Comparison of ENCODE assay signal across 8 cellular contexts in the genomic region with DNA sequence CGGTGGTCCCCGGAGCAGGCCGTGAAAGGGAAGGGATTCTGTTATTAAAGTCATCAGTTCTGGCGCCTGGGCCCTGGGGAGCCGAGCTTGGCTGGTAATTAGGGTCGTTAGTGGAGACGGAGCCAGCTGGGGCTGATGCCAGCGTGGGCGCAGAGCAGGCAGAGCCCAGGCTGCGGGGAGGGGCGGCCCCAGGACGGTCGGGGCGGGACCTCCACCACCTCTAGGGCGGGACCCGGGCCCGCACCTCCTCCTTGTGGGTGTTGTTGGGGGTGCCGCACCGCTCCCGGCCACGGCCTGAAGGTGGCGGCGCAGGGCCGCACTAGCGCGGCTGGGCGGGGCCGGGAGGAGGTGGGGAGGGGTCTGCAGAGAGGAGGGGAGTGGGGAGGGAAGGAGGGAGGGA.
DNase-seq lines count a peak whose midpoint lies in the region; ATAC-seq, FAIRE-seq and TF ChIP-seq lines count a peak whose summit lies in the region.

No MANE protein-coding gene starts in this region.

- BruUV-seq in PC-3 (replicated peaks; lab: Mats Ljungman, UMichigan), result no TSS peak

- no peaks in the 10 kb centered on the region for H3K79me2 ChIP-seq in PC-3 (ENCODE audit: low read length)

- ATAC-seq in HG02571 (IDR thresholded peaks at IDR 0.05; ENCODE audit: unreplicated experiment), result peak; percentile 62
- peak; percentile 48 for ATAC-seq in PC-3
- ATAC-seq in pancreas, result peak in 3 of 4 donors; percentile 71 to 83 (median 81)

- H3K27me3 ChIP-seq in PC-3 (ENCODE audit: low read length), result no peaks in the 10 kb centered on the region
- no peaks in the 10 kb centered on the region for H3K27me3 ChIP-seq in pancreas

- peaks cover 41% of the 10 kb centered on the region for H3K4me1 ChIP-seq in PC-3 (ENCODE audit: insufficient read depth, low read length)
- H3K4me1 ChIP-seq in pancreas, result no peaks in the 10 kb centered on the region

- intact Hi-C loops in PC-3 (cut with micrococcal nuclease) (loop anchor here (5.0 kb wide), 4 partner anchors 85 to 1000 kb away; partner anchors contain the start of gene PTPRU), pancreas (cut with DNase I) (no loop called here)

- H3F3A ChIP-seq in PC-3 (ENCODE audit: low read length, unreplicated experiment), result peaks cover 16% of the 10 kb centered on the region

- H3K4me2 ChIP-seq in PC-3 (ENCODE audit: low read length), result peak overlapping the region; percentile 67

- H4K20me1 ChIP-seq in PC-3 (ENCODE audit: low read length), result no peaks in the 10 kb centered on the region

- 0 out of 2 replicates have a peak overlapping the region, but pooled peaks have one; percentile 37 for H3K4me3 ChIP-seq in PC-3 (ENCODE audit: low read length)
- H3K4me3 ChIP-seq in epithelial cell of esophagus (ENCODE audit: low read length), result no peak overlapping the region
- H3K4me3 ChIP-seq in pancreas, result no peak overlapping the region

- TF ChIP-seq CTCF in PC-3 (conservative IDR thresholded peaks at IDR 0.05; ENCODE audit: low read depth, low read length) (peak; percentile 67), epithelial cell of esophagus (IDR thresholded peaks at IDR 0.05; ENCODE audit: insufficient read depth, low read depth, low read length, missing control alignments) (peak; percentile 40), pancreas (IDR thresholded peaks at IDR 0.05) (no peak)

- no peak overlapping the region for H3K9ac ChIP-seq in PC-3 (ENCODE audit: low read length)

- peak overlapping the region; percentile 62; the same call in 1 of the 2 replicates for H2AFZ ChIP-seq in PC-3 (ENCODE audit: low read length)

- FAIRE-seq in pancreas (lab: Jason Lieb, UNC), result no peak
- no peak for FAIRE-seq in HTR-8/SVneo (lab: Jason Lieb, UNC)

- WGBS in pancreas, 2 donors, result 4 to 8% methylated on average over 17 to 28 of the region's 28 CpGs

- H3K9me2 ChIP-seq in PC-3 (replicated peaks; ENCODE audit: low read length), result no peaks in the 10 kb centered on the region

- CTCF ChIA-PET in PC-3 (lab: Charles Lee), result interaction anchor here (0.6 kb wide), 1 partner anchor 614 kb away, joined by 3 read pairs; no protein-coding TSS in a partner anchor

- H3K36me3 ChIP-seq in PC-3 (ENCODE audit: low read depth, low read length) (no peaks in the 10 kb centered on the region), pancreas (no peaks in the 10 kb centered on the region)

- no peak overlapping the region for H3K27ac ChIP-seq in PC-3 (ENCODE audit: low read length)
- H3K27ac ChIP-seq in pancreas, result no peak overlapping the region

- no peaks in the 10 kb centered on the region for H3K9me3 ChIP-seq in PC-3 (ENCODE audit: low read length)
- H3K9me3 ChIP-seq in pancreas, result no peaks in the 10 kb centered on the region

- DNase-seq in DMS79 (lab: John Stamatoyannopoulos, UW), result peak; percentile 68
- peak; percentile 75 for DNase-seq in PC-3
- DNase-seq in epithelial cell of esophagus (ENCODE audit: low read depth), result peak; percentile 58
- peak in 2 of 6 donors; percentile 9 to 63 for DNase-seq in pancreas
- DNase-seq in epidermal melanocyte (ENCODE audit: insufficient read length, low spot score), result no peak
- no peak for DNase-seq in DMS114 treated with DMSO at 0.1 percent for 48 hours (lab: John Stamatoyannopoulos, UW; ENCODE audit: unreplicated experiment)
- no peak for DNase-seq in HTR-8/SVneo (ENCODE audit: insufficient read length, low spot score)

- POLR2A ChIA-PET in PC-3 (lab: Charles Lee; ENCODE audit: unreplicated experiment), result no interaction called here

Comparison
In these comparisons a context has a peak if more than half of its experiments do, and no peak if none do; other contexts are left out.
1. DNase-seq: peak in DMS79 (single experiment), PC-3 (single experiment) and epithelial cell of esophagus (single experiment); none in epidermal melanocyte (single experiment), DMS114 treated with DMSO at 0.1 percent for 48 hours (single experiment) and HTR-8/SVneo (single experiment).
2. CTCF ChIP-seq: peak in PC-3 (single experiment) and epithelial cell of esophagus (single experiment); none in pancreas (0 of 4).
3. Peak in every context shown above with its lines, with median percentiles within 50 percentile points of each other: ATAC-seq.